Comparison of ENCODE assay signal across 17 cellular contexts in the genomic region with DNA sequence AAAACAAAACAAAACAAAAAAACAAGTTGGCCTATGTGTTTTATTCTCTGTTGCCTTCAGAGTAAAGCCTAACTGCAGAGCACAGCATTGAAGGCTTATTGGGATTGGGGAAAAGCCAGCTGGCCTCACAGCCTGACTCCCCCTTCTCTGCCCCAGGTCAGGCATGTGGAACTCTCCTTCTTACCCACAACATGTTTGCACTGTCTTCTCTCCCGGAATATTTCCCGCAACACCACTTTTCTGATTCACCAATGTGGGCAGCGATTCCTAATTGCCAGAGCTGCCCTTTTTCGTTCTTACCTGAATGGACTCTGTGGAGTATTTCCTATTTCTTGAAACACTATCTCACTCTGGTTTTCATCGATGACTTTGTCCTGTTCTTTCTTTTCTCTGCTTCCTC. TPM values are rescaled to one million over a fixed set of nuclear protein-coding genes. Genes with fewer than 3 reads are reported as not detected.
DNase-seq lines count a peak whose midpoint lies in the region; TF ChIP-seq lines count a peak whose summit lies in the region.
"Had no signal": no experiment of that assay in that cellular context is flagged by ENCODE, and none has a peak within 500 bp of the region (broad histone marks: within the 10 kb centered on the region; RNA-seq: fewer than 3 reads in every experiment).

No MANE protein-coding gene starts in this region.

- DNase-seq in mammary epithelial cell (no peak), MCF 10A (ENCODE audit: unreplicated experiment) (no peak), glomerular visceral epithelial cell (ENCODE audit: extremely low spot score) (peak; percentile 67), type B pancreatic cell (ENCODE audit: extremely low spot score, unreplicated experiment) (no peak), globus pallidus (ENCODE audit: low spot score) (no peak), pons (ENCODE audit: low spot score) (no peak)
- DNase-seq in activated naive CD4-positive, alpha-beta T cell treated with anti-CD3 and anti-CD28 coated beads for 36 hours: no peak
- DNase-seq: ACHN; C1 segment of cervical spinal cord; CD4-positive, alpha-beta T cell; DMS153; DMS79 treated with DMSO at 0.1 percent for 48 hours; EL; H7 had no signal

- no peaks in the 10 kb centered on the region for H4K20me1 ChIP-seq in mammary epithelial cell (ENCODE audit: insufficient read depth, low read length)

- POLR2A ChIA-PET in MCF 10A (lab: Yijun Ruan, JAX): interaction anchor here (0.6 to 1.0 kb wide), 3 partner anchors 14 to 536 kb away, joined by 3 read pairs; no protein-coding TSS in a partner anchor

- no peak overlapping the region for H3K27ac Mint-ChIP-seq in MCF 10A (ENCODE audit: low read depth, unreplicated experiment)
- no peak overlapping the region for H3K27ac Mint-ChIP-seq in nephron
- H3K27ac Mint-ChIP-seq in type B pancreatic cell: no peak overlapping the region
- no peak overlapping the region for H3K27ac Mint-ChIP-seq in activated naive CD4-positive, alpha-beta T cell treated with anti-CD3 and anti-CD28 coated beads for 36 hours
- H3K27ac Mint-ChIP-seq: B cell; CD4-positive, alpha-beta T cell; GM23338 had no signal

- peaks cover 8% of the 10 kb centered on the region for H3K4me1 ChIP-seq in mammary epithelial cell (ENCODE audit: insufficient read depth, low read length)

- no peaks in the 10 kb centered on the region for H3K27me3 ChIP-seq in mammary epithelial cell (ENCODE audit: insufficient read depth, low read length)

- no peak overlapping the region for H3K4me3 ChIP-seq in mammary epithelial cell (replicated peaks in 1 of 3; ENCODE audit: insufficient read depth in 1 of 3, low read depth in 2 of 3, low read length in 3 of 3)
- H3K4me3 ChIP-seq: GM23338 had no signal

- in situ Hi-C loops in mammary epithelial cell (cut with MboI; ENCODE audit: low sequenced_read_pairs in 2 of 2): loop anchor here in 1 of 2 donors (25.0 kb wide), 1 partner anchor 931 kb away; no protein-coding TSS in a partner anchor

- 22% methylated on average over 5 of the region's 5 CpGs for WGBS in mammary epithelial cell (ENCODE audit: low coverage, missing lambda C conversion rate)

- H3K36me3 Mint-ChIP-seq in MCF 10A (ENCODE audit: insufficient read depth, unreplicated experiment): no peaks in the 10 kb centered on the region
- no peaks in the 10 kb centered on the region for H3K36me3 Mint-ChIP-seq in nephron (ENCODE audit: low read depth)
- H3K36me3 Mint-ChIP-seq in type B pancreatic cell: no peaks in the 10 kb centered on the region
- no peaks in the 10 kb centered on the region for H3K36me3 Mint-ChIP-seq in activated naive CD4-positive, alpha-beta T cell treated with anti-CD3 and anti-CD28 coated beads for 36 hours (ENCODE audit: low read depth)

- H3K79me2 ChIP-seq in mammary epithelial cell (ENCODE audit: insufficient read depth, low read length): peaks cover 12% of the 10 kb centered on the region

- CTCF ChIA-PET in mammary epithelial cell (lab: Charles Lee; ENCODE audit: low non-redundant PET) (no interaction called here), MCF 10A (lab: Yijun Ruan, JAX) (interaction anchor here (0.5 to 13.3 kb wide), 6 partner anchors 10 to 663 kb away, joined by 3 to 175 read pairs (median 6); no protein-coding TSS in a partner anchor)
- CTCF ChIA-PET in activated naive CD4-positive, alpha-beta T cell treated with anti-CD3 and anti-CD28 coated beads for 36 hours (lab: Charles Lee): interaction anchor here (0.5 to 0.7 kb wide), 2 partner anchors 17 to 530 kb away, joined by 3 read pairs; no protein-coding TSS in a partner anchor

- TF ChIP-seq CTCF in mammary epithelial cell (conservative IDR thresholded peaks at IDR 0.05 in 1 of 2, IDR thresholded peaks at IDR 0.05 in 1 of 2; ENCODE audit: extremely low read depth in 1 of 2, insufficient read depth in 1 of 2, low read depth in 1 of 2, low read length in 2 of 2): no peak
- no peak for TF ChIP-seq CTCF in MCF 10A (IDR thresholded peaks at IDR 0.05; ENCODE audit: unreplicated experiment)
- TF ChIP-seq CTCF in nephron (IDR thresholded peaks at IDR 0.05; ENCODE audit: unreplicated experiment in 3 of 3): no peak
- no peak for TF ChIP-seq CTCF in type B pancreatic cell (conservative IDR thresholded peaks at IDR 0.05)

- H3K4me2 ChIP-seq in mammary epithelial cell (ENCODE audit: insufficient read depth, low read depth, low read length): no peak overlapping the region
- H3K4me2 ChIP-seq: GM23338 had no signal

- H3K36me3 ChIP-seq in mammary epithelial cell (ENCODE audit: insufficient read depth, low read length): no peaks in the 10 kb centered on the region

- H3K9me3 Mint-ChIP-seq in MCF 10A (ENCODE audit: unreplicated experiment): no peaks in the 10 kb centered on the region
- no peaks in the 10 kb centered on the region for H3K9me3 Mint-ChIP-seq in nephron
- no peaks in the 10 kb centered on the region for H3K9me3 Mint-ChIP-seq in type B pancreatic cell
- no peaks in the 10 kb centered on the region for H3K9me3 Mint-ChIP-seq in activated naive CD4-positive, alpha-beta T cell treated with anti-CD3 and anti-CD28 coated beads for 36 hours
- H3K9me3 Mint-ChIP-seq: CD4-positive, alpha-beta T cell; GM23338 had no signal

- BruUV-seq in mammary epithelial cell (replicated peaks; lab: Mats Ljungman, UMichigan): no TSS peak
- no TSS peak for BruUV-seq in MCF 10A (replicated peaks; lab: Mats Ljungman, UMichigan)

- no peak overlapping the region for H3K27ac ChIP-seq in mammary epithelial cell (ENCODE audit: insufficient read depth, low read depth, low read length)

- no peak overlapping the region for H3K4me3 Mint-ChIP-seq in MCF 10A (ENCODE audit: unreplicated experiment)
- H3K4me3 Mint-ChIP-seq in nephron: peak overlapping the region in 2 of 3 experiments; percentile 11 to 57
- H3K4me3 Mint-ChIP-seq in type B pancreatic cell: peak overlapping the region; percentile 24
- H3K4me3 Mint-ChIP-seq in activated naive CD4-positive, alpha-beta T cell treated with anti-CD3 and anti-CD28 coated beads for 36 hours: no peak overlapping the region
- H3K4me3 Mint-ChIP-seq: B cell, GM23338 had no signal

- intact Hi-C loops in mammary epithelial cell (cut with micrococcal nuclease) (loop anchor here (10.0 kb wide), 1 partner anchor 843 kb away; the partner anchor contains the start of genes ARID4B and GGPS1), MCF 10A (cut with micrococcal nuclease) (no loop called here)
- intact Hi-C loops in activated naive CD4-positive, alpha-beta T cell treated with anti-CD3 and anti-CD28 coated beads for 36 hours (cut with micrococcal nuclease): no loop called here

- peak overlapping the region; percentile 53 for H2AFZ ChIP-seq in mammary epithelial cell (ENCODE audit: low read depth, low read length)
- H2AFZ ChIP-seq: GM23338 had no signal

- no peak overlapping the region for H3K9ac ChIP-seq in mammary epithelial cell (ENCODE audit: insufficient read depth, low read length)

- dilution Hi-C loops in mammary epithelial cell (cut with HindIII; ENCODE audit: low sequenced_read_pairs): loop anchor here (5.0 kb wide), 1 partner anchor 496 kb away; no protein-coding TSS in a partner anchor

- H3K4me1 Mint-ChIP-seq in MCF 10A (ENCODE audit: insufficient read depth, unreplicated experiment): peaks cover 5% of the 10 kb centered on the region
- H3K4me1 Mint-ChIP-seq in nephron: peaks cover 7% of the 10 kb centered on the region
- peaks cover 8% of the 10 kb centered on the region for H3K4me1 Mint-ChIP-seq in type B pancreatic cell (ENCODE audit: unreplicated experiment)
- peaks cover 26% of the 10 kb centered on the region for H3K4me1 Mint-ChIP-seq in activated naive CD4-positive, alpha-beta T cell treated with anti-CD3 and anti-CD28 coated beads for 36 hours (ENCODE audit: low read depth)

- peaks cover 24% of the 10 kb centered on the region for H3K27me3 Mint-ChIP-seq in MCF 10A (ENCODE audit: insufficient read depth, unreplicated experiment)
- H3K27me3 Mint-ChIP-seq in nephron (ENCODE audit: low read depth): peaks cover 20% of the 10 kb centered on the region
- peaks cover 19% of the 10 kb centered on the region for H3K27me3 Mint-ChIP-seq in type B pancreatic cell
- H3K27me3 Mint-ChIP-seq in activated naive CD4-positive, alpha-beta T cell treated with anti-CD3 and anti-CD28 coated beads for 36 hours (ENCODE audit: low read depth): peaks cover 12% of the 10 kb centered on the region
- H3K27me3 Mint-ChIP-seq: CD4-positive, alpha-beta T cell had no signal

- H3K9me3 ChIP-seq in mammary epithelial cell (replicated peaks; ENCODE audit: insufficient read depth, low read length): no peaks in the 10 kb centered on the region

RNA-seq across cellular contexts. Expression of gene TARBP1, which starts 2.8 kb away (rescaled TPM):
- total RNA-seq in mammary epithelial cell (10 to 100 TPM; 16.1 to 18.0 TPM), MCF 10A (2022) (45.5 and 52.5 TPM in 2 replicates), type B pancreatic cell (ENCODE audit: low replicate concordance) (22.2 and 38.1 TPM in 2 replicates)
- 17.8 TPM for polyA plus RNA-seq in mammary epithelial cell
- 32.8 TPM for polyA minus RNA-seq in mammary epithelial cell
- 10 to 100 TPM; 40.2 to 41.6 TPM for total RNA-seq in activated naive CD4-positive, alpha-beta T cell treated with anti-CD3 and anti-CD28 coated beads for 36 hours

Comparison
In these comparisons a context has a peak if more than half of its experiments do, and no peak if none do; other contexts are left out.
1. H3K4me3 Mint-ChIP-seq: peak in nephron (2 of 3) and type B pancreatic cell (single experiment); none in MCF 10A (single experiment) and activated naive CD4-positive, alpha-beta T cell treated with anti-CD3 and anti-CD28 coated beads for 36 hours (single experiment).